19 cellular contexts compared by ENCODE assay signal in the genomic region with DNA sequence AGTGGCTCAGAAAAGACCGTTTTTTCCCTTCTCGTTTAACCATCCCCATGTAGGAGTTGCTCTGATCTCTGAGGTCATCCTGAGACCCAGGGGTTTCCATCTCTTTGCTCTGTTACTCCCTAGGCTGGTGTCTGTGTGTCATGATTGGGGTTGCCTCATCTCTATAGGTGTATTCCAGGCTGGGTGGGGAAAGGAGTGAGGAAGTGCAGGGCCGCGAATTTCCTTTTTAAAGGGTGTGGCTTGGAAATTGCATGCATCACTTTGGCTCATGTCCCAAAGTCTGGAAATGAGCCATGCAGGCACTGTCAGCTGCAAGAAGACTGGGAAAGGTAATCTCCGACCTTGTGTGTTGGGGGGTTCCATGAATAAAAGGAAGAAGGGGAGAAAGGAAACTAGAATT.
DNase-seq lines count a peak whose midpoint lies in the region; ATAC-seq and TF ChIP-seq lines count a peak whose summit lies in the region.
"Had no signal": no experiment of that assay in that cellular context is flagged by ENCODE, and none has a peak within 500 bp of the region (broad histone marks: within the 10 kb centered on the region; RNA-seq: fewer than 3 reads in every experiment).

No MANE protein-coding gene starts in this region.

- POLR2A ChIA-PET in MCF 10A (lab: Yijun Ruan, JAX): no interaction called here
- POLR2A ChIA-PET in CD4-positive, alpha-beta memory T cell (lab: Charles Lee; ENCODE audit: partially characterized antibody): no interaction called here

- no peaks in the 10 kb centered on the region for H4K20me1 ChIP-seq in mammary epithelial cell (ENCODE audit: insufficient read depth, low read length)
- H4K20me1 ChIP-seq: BLaER1 had no signal

- no peak overlapping the region for H2AFZ ChIP-seq in mammary epithelial cell (ENCODE audit: low read depth, low read length)
- H2AFZ ChIP-seq: GM23338 had no signal

- no peak overlapping the region for H3K9ac ChIP-seq in mammary epithelial cell (ENCODE audit: insufficient read depth, low read length)
- no peak overlapping the region for H3K9ac ChIP-seq in colonic mucosa (ENCODE audit: low read depth in 2 of 2, low read length in 2 of 2)
- H3K9ac ChIP-seq: BLaER1 had no signal

- peaks cover 21% of the 10 kb centered on the region for H3K27me3 Mint-ChIP-seq in MCF 10A (ENCODE audit: insufficient read depth, unreplicated experiment)
- peaks cover 3 to 9% of the 10 kb centered on the region in 2 donors for H3K27me3 Mint-ChIP-seq in CD4-positive, alpha-beta memory T cell

- H3K36me3 ChIP-seq in mammary epithelial cell (ENCODE audit: insufficient read depth, low read length): no peaks in the 10 kb centered on the region
- no peaks in the 10 kb centered on the region for H3K36me3 ChIP-seq in colonic mucosa
- no peaks in the 10 kb centered on the region for H3K36me3 ChIP-seq in mucosa of descending colon (ENCODE audit: low read depth)
- no peaks in the 10 kb centered on the region for H3K36me3 ChIP-seq in CD4-positive, alpha-beta memory T cell (ENCODE audit: insufficient read depth, low read length)
- H3K36me3 ChIP-seq in right lobe of liver: no peaks in the 10 kb centered on the region
- H3K36me3 ChIP-seq: BLaER1 had no signal

- H3K27ac ChIP-seq in mammary epithelial cell (ENCODE audit: insufficient read depth, low read depth, low read length) (no peak overlapping the region), colonic mucosa (no peak overlapping the region), right lobe of liver (no peak overlapping the region)
- H3K27ac ChIP-seq in CD4-positive, alpha-beta memory T cell (ENCODE audit: low read depth, low read length): no peak overlapping the region
- H3K27ac ChIP-seq: BLaER1, HL-60 had no signal

- CTCF ChIA-PET in MCF 10A (lab: Yijun Ruan, JAX): no interaction called here
- CTCF ChIA-PET in mammary epithelial cell (lab: Charles Lee; ENCODE audit: low non-redundant PET): no interaction called here
- CTCF ChIA-PET in CD4-positive, alpha-beta memory T cell (lab: Charles Lee; ENCODE audit: partially characterized antibody): no interaction called here

- H3K4me1 ChIP-seq in mammary epithelial cell (ENCODE audit: insufficient read depth, low read length) (no peaks in the 10 kb centered on the region), colonic mucosa (no peaks in the 10 kb centered on the region), mucosa of descending colon (ENCODE audit: low read depth) (no peaks in the 10 kb centered on the region), right lobe of liver (no peaks in the 10 kb centered on the region)
- H3K4me1 ChIP-seq in CD4-positive, alpha-beta memory T cell (ENCODE audit: insufficient read depth, low read length): no peaks in the 10 kb centered on the region
- H3K4me1 ChIP-seq: BLaER1 had no signal

- no peaks in the 10 kb centered on the region for H3K9me3 ChIP-seq in mammary epithelial cell (replicated peaks; ENCODE audit: insufficient read depth, low read length)
- H3K9me3 ChIP-seq in colonic mucosa: no peaks in the 10 kb centered on the region
- no peaks in the 10 kb centered on the region for H3K9me3 ChIP-seq in mucosa of descending colon
- no peaks in the 10 kb centered on the region for H3K9me3 ChIP-seq in CD4-positive, alpha-beta memory T cell (ENCODE audit: control insufficient read depth in 1 of 2, low read length in 2 of 2)
- H3K9me3 ChIP-seq in right lobe of liver: no peaks in the 10 kb centered on the region
- H3K9me3 ChIP-seq: BLaER1 had no signal

- H3K4me3 ChIP-seq in mammary epithelial cell (replicated peaks in 1 of 3; ENCODE audit: insufficient read depth in 1 of 3, low read depth in 2 of 3, low read length in 3 of 3): no peak overlapping the region
- no peak overlapping the region for H3K4me3 ChIP-seq in colonic mucosa
- no peak overlapping the region for H3K4me3 ChIP-seq in mucosa of descending colon
- no peak overlapping the region for H3K4me3 ChIP-seq in CD4-positive, alpha-beta memory T cell (ENCODE audit: low read length in 2 of 2)
- no peak overlapping the region for H3K4me3 ChIP-seq in right lobe of liver
- H3K4me3 ChIP-seq: BLaER1, GM12878, GM23338 had no signal

- H3K4me1 Mint-ChIP-seq in MCF 10A (ENCODE audit: insufficient read depth, unreplicated experiment): peaks cover 5% of the 10 kb centered on the region
- H3K4me1 Mint-ChIP-seq in CD4-positive, alpha-beta memory T cell: no peaks in the 10 kb centered on the region
- H3K4me1 Mint-ChIP-seq: CD14-positive monocyte had no signal

- no peak overlapping the region for H3K27ac Mint-ChIP-seq in MCF 10A (ENCODE audit: low read depth, unreplicated experiment)
- H3K27ac Mint-ChIP-seq in CD4-positive, alpha-beta memory T cell: no peak overlapping the region
- H3K27ac Mint-ChIP-seq: CD8-positive, alpha-beta T cell; GM23338; HFFc6 had no signal

- BruUV-seq in MCF 10A (replicated peaks; lab: Mats Ljungman, UMichigan): no TSS peak
- BruUV-seq in mammary epithelial cell (replicated peaks; lab: Mats Ljungman, UMichigan): no TSS peak

- no peaks in the 10 kb centered on the region for H3K79me2 ChIP-seq in mammary epithelial cell (ENCODE audit: insufficient read depth, low read length)

- in situ Hi-C loops in mammary epithelial cell (cut with MboI; ENCODE audit: low sequenced_read_pairs in 2 of 2): no loop called here

- H3K27me3 ChIP-seq in mammary epithelial cell (ENCODE audit: insufficient read depth, low read length) (no peaks in the 10 kb centered on the region), colonic mucosa (no peaks in the 10 kb centered on the region), right lobe of liver (peaks cover 0 to 4% of the 10 kb centered on the region in 2 donors)
- no peaks in the 10 kb centered on the region for H3K27me3 ChIP-seq in CD4-positive, alpha-beta memory T cell (ENCODE audit: insufficient read depth, low read length)
- H3K27me3 ChIP-seq: BLaER1 had no signal

- no peaks in the 10 kb centered on the region for H3K36me3 Mint-ChIP-seq in MCF 10A (ENCODE audit: insufficient read depth, unreplicated experiment)
- no peaks in the 10 kb centered on the region for H3K36me3 Mint-ChIP-seq in CD4-positive, alpha-beta memory T cell
- H3K36me3 Mint-ChIP-seq: CD14-positive monocyte; CD8-positive, alpha-beta T cell had no signal

- no peaks in the 10 kb centered on the region for H3K9me3 Mint-ChIP-seq in MCF 10A (ENCODE audit: unreplicated experiment)
- peaks cover 0 to 5% (median 2%) of the 10 kb centered on the region in 8 donors for H3K9me3 Mint-ChIP-seq in CD4-positive, alpha-beta memory T cell
- H3K9me3 Mint-ChIP-seq: CD8-positive, alpha-beta T cell had no signal

- dilution Hi-C loops in mammary epithelial cell (cut with HindIII; ENCODE audit: low sequenced_read_pairs): no loop called here

- H3K4me2 ChIP-seq in mammary epithelial cell (ENCODE audit: insufficient read depth, low read depth, low read length): no peak overlapping the region
- H3K4me2 ChIP-seq: BLaER1, GM23338 had no signal

- no peak for TF ChIP-seq POLR2A in right lobe of liver (IDR thresholded peaks at IDR 0.05)

- WGBS in mammary epithelial cell (ENCODE audit: low coverage, missing lambda C conversion rate): 73% methylated on average over 5 of the region's 5 CpGs
- WGBS in right lobe of liver (ENCODE audit: insufficient coverage, low coverage, low lambda C conversion rate, missing lambda C conversion rate): 47% methylated on average over 5 of the region's 5 CpGs

- peak; percentile 60 for ATAC-seq in mucosa of descending colon
- ATAC-seq in right lobe of liver: no peak
- ATAC-seq: CD8-positive, alpha-beta T cell; GM12878; GM23338 had no signal

- H3K4me3 Mint-ChIP-seq in MCF 10A (ENCODE audit: unreplicated experiment): no peak overlapping the region
- H3K4me3 Mint-ChIP-seq in CD4-positive, alpha-beta memory T cell: no peak overlapping the region
- H3K4me3 Mint-ChIP-seq: CD14-positive monocyte; CD8-positive, alpha-beta T cell; GM23338; HFFc6 had no signal

- peak; percentile 53 for DNase-seq in MCF 10A (ENCODE audit: unreplicated experiment)
- DNase-seq in mammary epithelial cell: no peak
- peak; percentile 18 for DNase-seq in colonic mucosa
- peak in 1 of 3 donors; percentile 9 for DNase-seq in mucosa of descending colon
- DNase-seq in NCI-H1105 treated with DMSO at 0.1 percent for 48 hours (lab: John Stamatoyannopoulos, UW): no peak
- DNase-seq in CD4-positive, alpha-beta memory T cell: no peak
- DNase-seq in right lobe of liver: no peak
- DNase-seq: 8988T; Calu3; CD8-positive, alpha-beta T cell; DMS79 treated with DMSO at 0.1 percent for 48 hours; EL; HCEC 1CT; HFFc6 had no signal

- intact Hi-C loops in MCF 10A (cut with micrococcal nuclease) (no loop called here), mammary epithelial cell (cut with micrococcal nuclease) (no loop called here), colonic mucosa (cut with DNase I) (no loop called here), mucosa of descending colon (cut with DNase I, micrococcal nuclease) (no loop called here), right lobe of liver (cut with DNase I) (no loop called here)
- intact Hi-C loops in CD4-positive, alpha-beta memory T cell (cut with micrococcal nuclease): no loop called here

- no peak for TF ChIP-seq CTCF in MCF 10A (IDR thresholded peaks at IDR 0.05; ENCODE audit: unreplicated experiment)
- TF ChIP-seq CTCF in mammary epithelial cell (conservative IDR thresholded peaks at IDR 0.05 in 1 of 2, IDR thresholded peaks at IDR 0.05 in 1 of 2; ENCODE audit: extremely low read depth in 1 of 2, insufficient read depth in 1 of 2, low read depth in 1 of 2, low read length in 2 of 2): no peak
- no peak for TF ChIP-seq CTCF in colonic mucosa (IDR thresholded peaks at IDR 0.05)
- TF ChIP-seq CTCF in mucosa of descending colon (IDR thresholded peaks at IDR 0.05): no peak
- TF ChIP-seq CTCF in right lobe of liver (IDR thresholded peaks at IDR 0.05): no peak

Comparison
In these comparisons a context has a peak if more than half of its experiments do, and no peak if none do; other contexts are left out.
1. DNase-seq: peak in MCF 10A (single experiment) and colonic mucosa (single experiment); none in mammary epithelial cell (single experiment), NCI-H1105 treated with DMSO at 0.1 percent for 48 hours (single experiment), CD4-positive, alpha-beta memory T cell (0 of 5) and right lobe of liver (0 of 3).